ENCODE assay signal across 24 cellular contexts in genomic region chrX:147894332-147894870, GRCh38. TPM values are rescaled to one million over a fixed set of nuclear protein-coding genes. Genes with fewer than 3 reads are reported as not detected.
A peak's percentile ranks its signal among the peaks of the same experiment; 100 is the strongest.
DNase-seq lines count a peak whose midpoint lies in the region; ATAC-seq, FAIRE-seq and TF ChIP-seq lines count a peak whose summit lies in the region.
"Had no signal": no experiment of that assay in that cellular context is flagged by ENCODE, and none has a peak within 500 bp of the region (broad histone marks: within the 10 kb centered on the region; RNA-seq: fewer than 3 reads in every experiment).

No MANE protein-coding gene starts in this region.

- FAIRE-seq in HepG2 (lab: Jason Lieb, UNC) = no peak

- DNase-seq in HepG2 (ENCODE audit: low spot score) = no peak
- DNase-seq in right lobe of liver = no peak
- DNase-seq in chondrocyte (ENCODE audit: low spot score) = no peak
- DNase-seq in myocyte (ENCODE audit: low read depth) = peak; percentile 36
- DNase-seq in islet precursor cell = no peak
- DNase-seq in cerebellar cortex (ENCODE audit: low spot score) = no peak
- DNase-seq in NCI-H128 (lab: John Stamatoyannopoulos, UW; ENCODE audit: unreplicated experiment) = no peak
- DNase-seq in germinal center (ENCODE audit: low spot score) = no peak
- DNase-seq: activated CD4-positive, alpha-beta T cell treated with anti-CD3 and anti-CD28 coated beads for 1 hour; adrenal gland; colonic mucosa; DMS79; HFFc6; mammary epithelial cell; natural killer cell; NCI-H2029 treated with DMSO at 0.1 percent for 48 hours; NCI-H748 treated with DMSO at 0.1 percent for 48 hours; Peyer's patch; retina; stimulated activated naive CD8-positive, alpha-beta T cell treated with anti-CD3 and anti-CD28 coated beads, Interleukin-15, Interleukin-2, amounts not matched to agents 100 U/mL and 50 U/mL, for 24 hours; upper lobe of left lung had no signal

- peak overlapping the region; percentile 50 for H3K27ac Mint-ChIP-seq in chondrocyte (ENCODE audit: unreplicated experiment)
- H3K27ac Mint-ChIP-seq: CD14-positive monocyte, HFFc6, natural killer cell had no signal

- ATAC-seq in HepG2 (no peak), right lobe of liver (no peak)
- ATAC-seq: gastroesophageal sphincter; natural killer cell; SK-N-SH treated with all-trans-retinoic acid at 6 μM for 48 hours; stimulated activated naive CD8-positive, alpha-beta T cell treated with anti-CD3 and anti-CD28 coated beads, Interleukin-15, Interleukin-2, amounts not matched to agents 100 U/mL and 50 U/mL, for 24 hours had no signal

- no peak overlapping the region for H2AFZ ChIP-seq in HepG2 (ENCODE audit: low read length)

- H3K9me3 ChIP-seq in HepG2 (ENCODE audit: low read length) (no peaks in the 10 kb centered on the region), right lobe of liver (no peaks in the 10 kb centered on the region)
- H3K9me3 ChIP-seq: adrenal gland, colonic mucosa, gastroesophageal sphincter, Peyer's patch, upper lobe of left lung had no signal

- H3K36me3 Mint-ChIP-seq in chondrocyte (ENCODE audit: low read depth) = no peaks in the 10 kb centered on the region
- H3K36me3 Mint-ChIP-seq: CD14-positive monocyte, natural killer cell had no signal

- H3K27ac ChIP-seq in HepG2 (ENCODE audit: extremely low read length, insufficient read depth, low read length) (peak overlapping the region; percentile 28), right lobe of liver (no peak overlapping the region)
- H3K27ac ChIP-seq: adrenal gland, colonic mucosa, gastroesophageal sphincter, Peyer's patch, upper lobe of left lung had no signal

- H3K79me2 ChIP-seq in HepG2 (ENCODE audit: insufficient read depth, low read length) = no peaks in the 10 kb centered on the region

- H3K4me2 ChIP-seq in HepG2 (ENCODE audit: low read depth, low read length) = no peak overlapping the region

- no peak for TF ChIP-seq RAD21 in HepG2 (CRISPR knock-in tag; IDR thresholded peaks at IDR 0.05)

- peaks cover 3% of the 10 kb centered on the region for H3K9me3 Mint-ChIP-seq in chondrocyte (ENCODE audit: low read depth)
- H3K9me3 Mint-ChIP-seq: HFFc6, natural killer cell had no signal

- H3K9ac ChIP-seq in HepG2 (ENCODE audit: insufficient read depth, low read depth, low read length) = no peak overlapping the region

- H3K36me3 ChIP-seq in HepG2 (replicated peaks in 1 of 2; ENCODE audit: control insufficient read depth in 1 of 2, insufficient read depth in 2 of 2, low read length in 2 of 2) = no peaks in the 10 kb centered on the region
- H3K36me3 ChIP-seq in right lobe of liver = no peaks in the 10 kb centered on the region
- H3K36me3 ChIP-seq: adrenal gland, colonic mucosa, gastroesophageal sphincter, Peyer's patch, upper lobe of left lung had no signal

- H3K27me3 ChIP-seq in HepG2 (ENCODE audit: control insufficient read depth in 1 of 2, insufficient read depth in 2 of 2, low read length in 2 of 2) (no peaks in the 10 kb centered on the region), right lobe of liver (no peaks in the 10 kb centered on the region)
- H3K27me3 ChIP-seq: adrenal gland, colonic mucosa, gastroesophageal sphincter, Peyer's patch, upper lobe of left lung had no signal

- intact Hi-C loops in HepG2 (cut with micrococcal nuclease; ENCODE audit: unreplicated experiment) (no loop called here), right lobe of liver (cut with DNase I) (no loop called here)

- peaks cover 33% of the 10 kb centered on the region for H3K4me1 Mint-ChIP-seq in chondrocyte (ENCODE audit: low read depth)
- H3K4me1 Mint-ChIP-seq: natural killer cell had no signal

- no TSS peak for BruUV-seq in HepG2 (replicated peaks; lab: Mats Ljungman, UMichigan)

- TF ChIP-seq CTCF in HepG2 (CRISPR knock-in tag; IDR thresholded peaks at IDR 0.05) = no peak
- no peak for TF ChIP-seq CTCF in right lobe of liver (IDR thresholded peaks at IDR 0.05)
- no peak for TF ChIP-seq CTCF in chondrocyte (IDR thresholded peaks at IDR 0.05)

- H3K4me1 ChIP-seq in HepG2 (ENCODE audit: insufficient read depth, low read length) (peaks cover 28% of the 10 kb centered on the region), right lobe of liver (no peaks in the 10 kb centered on the region)
- H3K4me1 ChIP-seq: adrenal gland, colonic mucosa, gastroesophageal sphincter, Peyer's patch, upper lobe of left lung had no signal

- H3K4me3 Mint-ChIP-seq in chondrocyte (ENCODE audit: unreplicated experiment) = no peak overlapping the region
- H3K4me3 Mint-ChIP-seq: CD14-positive monocyte, HFFc6, natural killer cell had no signal

- H3K4me3 ChIP-seq in HepG2 (replicated peaks in 1 of 3; ENCODE audit: insufficient read depth in 1 of 3, low read depth in 2 of 3, low read length in 3 of 3) (no peak overlapping the region), right lobe of liver (no peak overlapping the region)
- H3K4me3 ChIP-seq: adrenal gland, colonic mucosa, gastroesophageal sphincter, Peyer's patch, upper lobe of left lung had no signal

- POLR2A ChIA-PET in HepG2 (lab: Yijun Ruan, JAX) = no interaction called here

- TF ChIP-seq EP300 in HepG2 (IDR thresholded peaks at IDR 0.05; ENCODE audit: low read depth in 2 of 2, low read length in 2 of 2) (no peak), HepG2 (CRISPR knock-in tag; IDR thresholded peaks at IDR 0.05; ENCODE audit: borderline replicate concordance) (no peak)

- CTCF ChIA-PET in HepG2 (lab: Yijun Ruan, JAX; ENCODE audit: low intra/inter-chr PET ratio, low total read pairs) = no interaction called here

- in situ Hi-C loops in HepG2 (cut with HindIII; ENCODE audit: extremely low pct_ligation_motif_present, low pct_unique_long_range_greater_than_20kb) = no loop called here

- H4K20me1 ChIP-seq in HepG2 (ENCODE audit: insufficient read depth, low read length) = no peaks in the 10 kb centered on the region

- H3K27me3 Mint-ChIP-seq in chondrocyte (ENCODE audit: low read depth) = no peaks in the 10 kb centered on the region

- WGBS in HepG2 (ENCODE audit: low lambda C conversion rate) = 49% methylated on average over 3 of the region's 3 CpGs
- WGBS in right lobe of liver (ENCODE audit: insufficient coverage, low coverage, low lambda C conversion rate, missing lambda C conversion rate) = 47% methylated on average over 3 of the region's 3 CpGs

- TF ChIP-seq POLR2A in HepG2 (IDR thresholded peaks at IDR 0.05; ENCODE audit: insufficient read depth in 1 of 2, low read depth in 2 of 2, low read length in 2 of 2) (no peak), right lobe of liver (IDR thresholded peaks at IDR 0.05) (no peak)

TF ChIP-seq in HepG2, 621 proteins besides CTCF, POLR2A, EP300 and RAD21 (continues in another document):
- TF ChIP-seq ZSCAN30 (CRISPR knock-in tag; IDR thresholded peaks at IDR 0.05) (no peak), AFF4 (CRISPR knock-in tag; IDR thresholded peaks at IDR 0.05) (no peak), EED (CRISPR knock-in tag; IDR thresholded peaks at IDR 0.05) (no peak), ZNF589 (CRISPR knock-in tag; conservative IDR thresholded peaks at IDR 0.05) (no peak)

RNA-seq across cellular contexts. Expression of gene FMR1, which starts 17.3 kb away (rescaled TPM):
- total RNA-seq in HepG2 (2016; rRNA removed; fragmentation: Illumina TruSeq; extraction: Trizol) = 27.8 and 29.3 TPM in 2 replicates
- 7.1 and 8.2 TPM in 2 replicates for total RNA-seq in HepG2 (2016; cell fraction: cytosol; rRNA removed; fragmentation: Illumina TruSeq; extraction: Trizol; ENCODE audit: low read depth)
- total RNA-seq in HepG2 (2016; cell fraction: insoluble cytoplasmic fraction; rRNA removed; fragmentation: Illumina TruSeq; extraction: Trizol) = 27.9 and 28.2 TPM in 2 replicates
- 10.8 and 13.7 TPM in 2 replicates for total RNA-seq in HepG2 (2016; cell fraction: membrane; rRNA removed; fragmentation: Illumina TruSeq; extraction: Trizol)
- total RNA-seq in HepG2 (2016; cell fraction: nucleus; rRNA removed; fragmentation: Illumina TruSeq; extraction: Trizol) = 40.4 and 42.5 TPM in 2 replicates
- 47.1 and 49.6 TPM in 2 replicates for polyA plus RNA-seq in HepG2 (2011; rRNA removed)
- 13.5 and 21.4 TPM in 2 replicates for polyA plus RNA-seq in HepG2 (2011; cell fraction: cytosol; rRNA removed)
- polyA plus RNA-seq in HepG2 (2011; cell fraction: nucleus; rRNA removed) = 67.5 and 88.7 TPM in 2 replicates
- polyA plus RNA-seq in HepG2 (2012) = 58.7 and 86.7 TPM in 2 replicates
- polyA plus RNA-seq in HepG2 (2016; cell fraction: cytosol; fragmentation: Illumina TruSeq; extraction: Trizol; ENCODE audit: low read depth) = 1.1 and 1.3 TPM in 2 replicates
- 28.9 and 30.6 TPM in 2 replicates for polyA plus RNA-seq in HepG2 (2016; cell fraction: insoluble cytoplasmic fraction; fragmentation: Illumina TruSeq; extraction: Trizol; ENCODE audit: low read depth)
- 4.3 and 6.1 TPM in 2 replicates for polyA plus RNA-seq in HepG2 (2016; cell fraction: membrane; fragmentation: Illumina TruSeq; extraction: Trizol; ENCODE audit: low read depth)
- 56.9 and 61.9 TPM in 2 replicates for polyA plus RNA-seq in HepG2 (2016; cell fraction: nucleus; fragmentation: Illumina TruSeq; extraction: Trizol; ENCODE audit: insufficient read depth, low read depth)
- polyA minus RNA-seq in HepG2 (2011; rRNA and poly(A)+ RNA removed; ENCODE audit: low replicate concordance) = 19.4 and 22.9 TPM in 2 replicates
- 28.4 and 38.1 TPM in 2 replicates for polyA minus RNA-seq in HepG2 (2011; cell fraction: cytosol; rRNA and poly(A)+ RNA removed)
- 172 and 229 TPM in 2 replicates for polyA minus RNA-seq in HepG2 (2011; cell fraction: nucleus; rRNA and poly(A)+ RNA removed)
- 10 to 100 TPM; 16.2 to 32.9 (median 21.5) TPM for total RNA-seq in right lobe of liver
- total RNA-seq in chondrocyte = 32.9 to 34.6 TPM (median 33.7 TPM) in 3 replicates
- 25.6 and 31.8 TPM in 2 replicates for total RNA-seq in myocyte
- 18.1 TPM for polyA plus RNA-seq in myocyte (2012)
